In the genomic region with DNA sequence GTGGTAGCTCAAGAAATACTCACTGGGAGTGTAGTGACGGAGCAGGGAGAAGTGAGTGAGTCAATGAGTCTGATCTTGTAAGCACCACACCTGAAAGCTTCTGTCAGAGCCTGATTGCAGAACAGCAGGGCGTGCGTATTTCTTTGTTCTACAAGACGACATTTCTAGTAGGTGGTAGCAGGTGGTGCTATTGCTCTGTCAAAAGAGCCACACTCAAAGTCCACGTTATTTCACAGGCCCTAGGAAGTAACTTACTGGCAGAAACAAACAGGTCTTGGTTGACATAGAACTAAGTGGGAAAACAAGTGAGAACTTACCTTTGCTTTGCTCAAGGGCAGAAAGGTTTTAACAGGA, we compare ENCODE assay signal across 11 cellular contexts.
DNase-seq lines count a peak whose midpoint lies in the region; ATAC-seq lines count a peak whose summit lies in the region.
"Had no signal": no experiment of that assay in that cellular context is flagged by ENCODE, and none has a peak within 500 bp of the region (broad histone marks: within the 10 kb centered on the region; RNA-seq: fewer than 3 reads in every experiment).

No MANE protein-coding gene starts in this region.

- ATAC-seq in HG02798 (IDR thresholded peaks at IDR 0.05; ENCODE audit: poor library complexity, unreplicated experiment) = no peak

- DNase-seq in COLO668 (lab: John Stamatoyannopoulos, UW; ENCODE audit: unreplicated experiment) (peak; percentile 19), HUDEP-2 (lab: John Stamatoyannopoulos, UW; ENCODE audit: unreplicated experiment in 76 of 76) (peak in 75 of 76 experiments; percentile 10 to 92 (median 68)), UCSD-AML1 (lab: John Stamatoyannopoulos, UW; ENCODE audit: unreplicated experiment) (peak; percentile 11), iPS-NIHi7 (ENCODE audit: extremely low spot score) (peak; percentile 79), SKM-1 treated with dmso at 0.1 percent for 144 hours (lab: John Stamatoyannopoulos, UW; ENCODE audit: unreplicated experiment) (no peak), foreskin melanocyte (no peak)
- DNase-seq in NK-92 treated with Interleukin-12 subunit alpha and Interleukin-12 subunit beta, amount 100 ng/mL, for 24 hours (lab: John Stamatoyannopoulos, UW) = no peak
- DNase-seq: activated CD4-positive, alpha-beta T cell treated with anti-CD3 and anti-CD28 coated beads for 48 hours; dorsolateral prefrontal cortex; MV-4-11 had no signal

Comparison
In these comparisons a context has a peak if more than half of its experiments do, and no peak if none do; other contexts are left out.
1. DNase-seq: peak in COLO668 (single experiment), HUDEP-2 (75 of 76), UCSD-AML1 (single experiment) and iPS-NIHi7 (single experiment); none in SKM-1 treated with dmso at 0.1 percent for 144 hours (single experiment), NK-92 treated with Interleukin-12 subunit alpha and Interleukin-12 subunit beta, amount 100 ng/mL, for 24 hours (single experiment) and foreskin melanocyte (single experiment).